Comparison of ENCODE assay signal across 34 cellular contexts in genomic region chr17:1226308-1226707, GRCh38. TPM values are rescaled to one million over a fixed set of nuclear protein-coding genes. Genes with fewer than 3 reads are reported as not detected.
"Had no signal": no experiment of that assay in that cellular context is flagged by ENCODE, and none has a peak within 500 bp of the region (broad histone marks: within the 10 kb centered on the region; RNA-seq: fewer than 3 reads in every experiment).

No MANE protein-coding gene starts in this region.

- H3K36me3 ChIP-seq: colonic mucosa, gastrocnemius medialis, lower lobe of right lung, stomach, thyroid gland had no signal

- H3K9ac ChIP-seq: parathyroid adenoma had no signal

- H3K27me3 Mint-ChIP-seq: dendritic cell treated with granulocyte-macrophage colony-stimulating factor and Interleukin-4, amounts not matched to agents 40 ng/mL and 50 ng/mL, for 4 days had no signal

- H3K36me3 Mint-ChIP-seq: mesothelial cell of epicardium; natural killer cell treated with Interleukin-12 subunit alpha and Interleukin-12 subunit beta and Interleukin-15 and Interleukin-18, amount 100 ng/mL, for 72 hours; type B pancreatic cell had no signal

- H3K4me3 ChIP-seq: colonic mucosa, gastrocnemius medialis, lower lobe of right lung, mucosa of descending colon, smooth muscle cell, stomach, thyroid gland had no signal

- H2AFZ ChIP-seq: parathyroid adenoma had no signal

- H3K9me3 Mint-ChIP-seq: dendritic cell treated with granulocyte-macrophage colony-stimulating factor and Interleukin-4, amounts not matched to agents 40 ng/mL and 50 ng/mL, for 4 days; endodermal cell; natural killer cell treated with Interleukin-12 subunit alpha and Interleukin-12 subunit beta and Interleukin-15 and Interleukin-18, amount 100 ng/mL, for 72 hours; neural crest cell; type B pancreatic cell had no signal

- H3K27ac Mint-ChIP-seq: dendritic cell treated with granulocyte-macrophage colony-stimulating factor and Interleukin-4, amounts not matched to agents 40 ng/mL and 50 ng/mL, for 4 days; endodermal cell; mesothelial cell of epicardium; natural killer cell treated with Interleukin-12 subunit alpha and Interleukin-12 subunit beta and Interleukin-15 and Interleukin-18, amount 100 ng/mL, for 72 hours; progenitor cell of endocrine pancreas; type B pancreatic cell had no signal

- H3K4me2 ChIP-seq: smooth muscle cell had no signal

- ATAC-seq: esophagus mucosa; gastrocnemius medialis; left ventricle myocardium superior; lower lobe of right lung; mucosa of descending colon; natural killer cell treated with Interleukin-12 subunit alpha and Interleukin-12 subunit beta and Interleukin-15 and Interleukin-18, amount 100 ng/mL, for 72 hours; sciatic nerve had no signal

- DNase-seq: colonic mucosa; effector CD8-positive, alpha-beta T cell; endodermal cell; foreskin fibroblast; gastrocnemius medialis; head of caudate nucleus; left ventricle myocardium superior; mucosa of descending colon; naive B cell; stimulated activated CD4-positive, alpha-beta T cell treated with anti-CD3 and anti-CD28 coated beads, Interleukin-12 subunit alpha, Interleukin-12 subunit beta, amount 100 ng/mL, for 4 hours; stimulated activated CD4-positive, alpha-beta T cell treated with anti-CD3 and anti-CD28 coated beads, Interleukin-1b, Interleukin-23, amount 100 ng/mL, for 48 hours; stimulated activated CD4-positive, alpha-beta T cell treated with anti-CD3 and anti-CD28 coated beads, Interleukin-4, amount 100 ng/mL, for 1 hour; stimulated activated CD8-positive, alpha-beta memory T cell treated with anti-CD3 and anti-CD28 coated beads, Interleukin-4, amount 100 ng/mL, for 48 hours; stimulated activated naive CD4-positive, alpha-beta T cell; stomach; thyroid gland had no signal

- H3K79me2 ChIP-seq: parathyroid adenoma had no signal

- H3K4me3 Mint-ChIP-seq: endodermal cell, mesothelial cell of epicardium had no signal

- H3K4me1 ChIP-seq: gastrocnemius medialis had no signal

- FAIRE-seq: keratinocyte had no signal

- H3K27ac ChIP-seq: colonic mucosa, epithelial cell of prostate, gastrocnemius medialis, lower lobe of right lung, parathyroid adenoma, stomach, thyroid gland had no signal

- H3K9me3 ChIP-seq: colonic mucosa, gastrocnemius medialis, lower lobe of right lung, mucosa of descending colon, stomach, thyroid gland had no signal

- H3K27me3 ChIP-seq: colonic mucosa had no signal

RNA-seq across cellular contexts. Expression of gene BHLHA9, which starts 43.9 kb away (rescaled TPM):
- total RNA-seq: colonic mucosa; esophagus mucosa; gastrocnemius medialis; glomerular endothelial cell; left ventricle myocardium superior; lower lobe of right lung; mesothelial cell of epicardium; mucosa of descending colon; natural killer cell treated with Interleukin-12 subunit alpha and Interleukin-12 subunit beta and Interleukin-15 and Interleukin-18, amount 100 ng/mL, for 72 hours; neural crest cell; osteoblast; progenitor cell of endocrine pancreas; sciatic nerve; smooth muscle cell; stomach; subcutaneous adipose tissue; thyroid gland; urinary bladder had no signal
- polyA plus RNA-seq: keratinocyte, smooth muscle cell, stomach, urinary bladder had no signal

RNA-seq across cellular contexts. Expression of gene TRARG1, which starts 53.2 kb away (rescaled TPM):
- total RNA-seq: endodermal cell; esophagus mucosa; glomerular endothelial cell; lower lobe of right lung; mesothelial cell of epicardium; natural killer cell treated with Interleukin-12 subunit alpha and Interleukin-12 subunit beta and Interleukin-15 and Interleukin-18, amount 100 ng/mL, for 72 hours; osteoblast; progenitor cell of endocrine pancreas; smooth muscle cell; temporal lobe; urinary bladder had no signal
- polyA plus RNA-seq: keratinocyte, smooth muscle cell had no signal
